ENCODE assay signal across 8 cellular contexts in genomic region chr11:119056397-119056999, GRCh38. TPM values are rescaled to one million over a fixed set of nuclear protein-coding genes. Genes with fewer than 3 reads are reported as not detected.
DNase-seq lines count a peak whose midpoint lies in the region; ATAC-seq and TF ChIP-seq lines count a peak whose summit lies in the region.

No MANE protein-coding gene starts in this region.

- peaks cover 17% of the 10 kb centered on the region for H3K36me3 Mint-ChIP-seq in progenitor cell of endocrine pancreas (ENCODE audit: insufficient read depth)

- CTCF ChIA-PET in GM10248 (lab: Yijun Ruan, JAX), result interaction anchor here (0.6 to 4.4 kb wide), 13 partner anchors 9 to 269 kb away, joined by 3 to 39 read pairs (median 3); partner anchors contain the start of genes DPAGT1 and VPS11

- H3K4me1 Mint-ChIP-seq in progenitor cell of endocrine pancreas (ENCODE audit: low read depth), result peaks cover 20% of the 10 kb centered on the region

- H3K9me3 Mint-ChIP-seq in progenitor cell of endocrine pancreas (ENCODE audit: low read depth), result no peaks in the 10 kb centered on the region

- POLR2A ChIA-PET in GM10248 (lab: Yijun Ruan, JAX), result interaction anchor here (1.0 to 2.1 kb wide), 7 partner anchors 8 to 39 kb away, joined by 3 to 6 read pairs (median 5); partner anchors contain the start of genes HMBS, TRAPPC4 and VPS11

- ATAC-seq in HG02571 (IDR thresholded peaks at IDR 0.05; ENCODE audit: unreplicated experiment), result peak; percentile 1

- intact Hi-C loops in head of caudate nucleus (cut with DNase I), result no loop called here

- peak overlapping the region; percentile 83 for H3K4me3 Mint-ChIP-seq in progenitor cell of endocrine pancreas (ENCODE audit: low read depth)

- peak overlapping the region; percentile 96 for H3K27ac Mint-ChIP-seq in progenitor cell of endocrine pancreas

- H3K27me3 Mint-ChIP-seq in progenitor cell of endocrine pancreas, result no peaks in the 10 kb centered on the region

- DNase-seq in GM10248 (ENCODE audit: extremely low spot score) (peak; percentile 39), NCI-H526 treated with DMSO at 0.1 percent for 48 hours (lab: John Stamatoyannopoulos, UW) (peak; percentile 64), head of caudate nucleus (peak in 30 of 42 donors; percentile 7 to 46 (median 24)), progenitor cell of endocrine pancreas (ENCODE audit: low spot score, unreplicated experiment) (peak; percentile 27), NCI-H2171 treated with DMSO at 0.1 percent for 48 hours (lab: John Stamatoyannopoulos, UW) (no peak), DMS153 (lab: John Stamatoyannopoulos, UW) (no peak)
- DNase-seq in activated effector memory CD4-positive, alpha-beta T cell treated with anti-CD3 and anti-CD28 coated beads, Interleukin-2, amount 50 U/mL, for 16 hours, result peak; percentile 86

- TF ChIP-seq CTCF in GM10248 (IDR thresholded peaks at IDR 0.05; ENCODE audit: control extremely low read depth, extremely low read depth, low read depth, missing control alignments) (no peak), progenitor cell of endocrine pancreas (IDR thresholded peaks at IDR 0.05; ENCODE audit: unreplicated experiment) (peak; percentile 27)

RNA-seq across cellular contexts. Expression of gene HYOU1, which starts 0.5 kb away (rescaled TPM):
- total RNA-seq in progenitor cell of endocrine pancreas, result 196 and 199 TPM in 2 replicates

RNA-seq across cellular contexts. Expression of gene VPS11, which starts 11.1 kb away (rescaled TPM):
- total RNA-seq in progenitor cell of endocrine pancreas, result 36.3 and 37.2 TPM in 2 replicates

RNA-seq across cellular contexts. Expression of gene SLC37A4, which starts 25.8 kb away (rescaled TPM):
- 52.7 and 53.4 TPM in 2 replicates for total RNA-seq in progenitor cell of endocrine pancreas

RNA-seq across cellular contexts. Expression of gene HMBS, which starts 28.2 kb away (rescaled TPM):
- 39.0 and 39.8 TPM in 2 replicates for total RNA-seq in progenitor cell of endocrine pancreas

RNA-seq across cellular contexts. Expression of gene TRAPPC4, which starts 37.9 kb away (rescaled TPM):
- 60.3 and 60.7 TPM in 2 replicates for total RNA-seq in progenitor cell of endocrine pancreas

Comparison
In these comparisons a context has a peak if more than half of its experiments do, and no peak if none do; other contexts are left out.
1. DNase-seq: peak in GM10248 (single experiment), NCI-H526 treated with DMSO at 0.1 percent for 48 hours (single experiment), activated effector memory CD4-positive, alpha-beta T cell treated with anti-CD3 and anti-CD28 coated beads, Interleukin-2, amount 50 U/mL, for 16 hours (single experiment), head of caudate nucleus (30 of 42) and progenitor cell of endocrine pancreas (single experiment); none in NCI-H2171 treated with DMSO at 0.1 percent for 48 hours (single experiment) and DMS153 (single experiment).